In genomic region chr5:180649297-180650039, GRCh38 we compare ENCODE assay signal across 8 cellular contexts. TPM values are rescaled to one million over a fixed set of nuclear protein-coding genes. Genes with fewer than 3 reads are reported as not detected.
DNase-seq lines count a peak whose midpoint lies in the region; ATAC-seq and TF ChIP-seq lines count a peak whose summit lies in the region.

TSS of gene FLT4 (minus strand) at chr5:180649600. CDS start at chr5:180649545, 55 bp downstream.

- H3K4me1 ChIP-seq in DND-41 (ENCODE audit: insufficient read depth, low read length) = peaks cover 22% of the 10 kb centered on the region

- DNase-seq in DND-41 (peak; percentile 20), WERI-Rb-1 (no peak), fibroblast of pulmonary artery (ENCODE audit: low read depth) (no peak), progenitor cell of endocrine pancreas (ENCODE audit: low spot score, unreplicated experiment) (no peak), COLO829 (ENCODE audit: low spot score) (no peak), NCI-H2227 treated with DMSO at 0.1 percent for 48 hours (lab: John Stamatoyannopoulos, UW) (no peak)

- ATAC-seq in DND-41 (ENCODE audit: insufficient read depth, low read depth) = peak; percentile 60
- no peak for ATAC-seq in HG03442 (IDR thresholded peaks at IDR 0.05; ENCODE audit: unreplicated experiment)
- ATAC-seq in HG02884 (IDR thresholded peaks at IDR 0.05; ENCODE audit: unreplicated experiment) = no peak

- H3K27ac ChIP-seq in DND-41 (ENCODE audit: low read length) (no peak within 1 kb of the TSS; the same call in 1 of the 2 replicates), WERI-Rb-1 (no peak within 1 kb of the TSS)

- H3K36me3 Mint-ChIP-seq in progenitor cell of endocrine pancreas (ENCODE audit: insufficient read depth) = no peaks in the 10 kb centered on the region

- H3K27ac Mint-ChIP-seq in progenitor cell of endocrine pancreas = peak within 1 kb of the TSS; percentile 10

- TF ChIP-seq CTCF in DND-41 (IDR thresholded peaks at IDR 0.05; ENCODE audit: borderline replicate concordance, extremely low read depth, low read length, poor library complexity, severe bottlenecking) (no peak), WERI-Rb-1 (IDR thresholded peaks at IDR 0.05; ENCODE audit: low read depth, low read length) (no peak), fibroblast of pulmonary artery (IDR thresholded peaks at IDR 0.05; ENCODE audit: low read length, missing control alignments) (no peak), progenitor cell of endocrine pancreas (IDR thresholded peaks at IDR 0.05; ENCODE audit: unreplicated experiment) (no peak)

- H3K9ac ChIP-seq in DND-41 (ENCODE audit: low read depth, low read length) = peak within 1 kb of the TSS; percentile 51; the same call in 1 of the 2 replicates

- H3K27me3 ChIP-seq in DND-41 (ENCODE audit: insufficient read depth, low read length, poor library complexity) = peaks cover 50% of the 10 kb centered on the region
- no peaks in the 10 kb centered on the region for H3K27me3 ChIP-seq in WERI-Rb-1 (ENCODE audit: insufficient read depth, low read depth, severe bottlenecking)

- H2AFZ ChIP-seq in DND-41 (ENCODE audit: low read depth, low read length) = peak within 1 kb of the TSS; percentile 63

- H3K9me3 Mint-ChIP-seq in progenitor cell of endocrine pancreas (ENCODE audit: low read depth) = no peaks in the 10 kb centered on the region

- H3K4me3 ChIP-seq in DND-41 (ENCODE audit: low read depth in 1 of 2, low read length in 2 of 2) (peak within 1 kb of the TSS; percentile 41 to 70; a peak in 3 of 4 replicates), WERI-Rb-1 (ENCODE audit: low read depth, low read length) (peak within 1 kb of the TSS; percentile 64), fibroblast of pulmonary artery (replicated peaks; ENCODE audit: low read depth, low read length) (peak within 1 kb of the TSS; percentile 43)

- peaks cover 5% of the 10 kb centered on the region for H3K4me1 Mint-ChIP-seq in progenitor cell of endocrine pancreas (ENCODE audit: low read depth)

- peaks cover 17% of the 10 kb centered on the region for H4K20me1 ChIP-seq in DND-41 (ENCODE audit: insufficient read depth, low read length)

- H3K79me2 ChIP-seq in DND-41 (ENCODE audit: insufficient read depth, low read length) = no peaks in the 10 kb centered on the region

- H3K9me3 ChIP-seq in DND-41 (ENCODE audit: insufficient read depth, low read length, severe bottlenecking) (no peaks in the 10 kb centered on the region), WERI-Rb-1 (ENCODE audit: severe bottlenecking) (no peaks in the 10 kb centered on the region)

- H3K36me3 ChIP-seq in DND-41 (ENCODE audit: insufficient read depth, low read length) = no peaks in the 10 kb centered on the region
- no peaks in the 10 kb centered on the region for H3K36me3 ChIP-seq in WERI-Rb-1

- H3K27me3 Mint-ChIP-seq in progenitor cell of endocrine pancreas = peaks cover 80% of the 10 kb centered on the region

- H3K4me2 ChIP-seq in DND-41 (ENCODE audit: insufficient read depth, low read length) = peak within 1 kb of the TSS; percentile 90

- peak within 1 kb of the TSS; percentile 62 for H3K4me3 Mint-ChIP-seq in progenitor cell of endocrine pancreas (ENCODE audit: low read depth)

RNA-seq across cellular contexts. Expression of gene FLT4, which starts in this region (rescaled TPM):
- total RNA-seq in progenitor cell of endocrine pancreas = 2.0 TPM in 2 replicates
